9 cellular contexts compared by ENCODE assay signal in the genomic region with DNA sequence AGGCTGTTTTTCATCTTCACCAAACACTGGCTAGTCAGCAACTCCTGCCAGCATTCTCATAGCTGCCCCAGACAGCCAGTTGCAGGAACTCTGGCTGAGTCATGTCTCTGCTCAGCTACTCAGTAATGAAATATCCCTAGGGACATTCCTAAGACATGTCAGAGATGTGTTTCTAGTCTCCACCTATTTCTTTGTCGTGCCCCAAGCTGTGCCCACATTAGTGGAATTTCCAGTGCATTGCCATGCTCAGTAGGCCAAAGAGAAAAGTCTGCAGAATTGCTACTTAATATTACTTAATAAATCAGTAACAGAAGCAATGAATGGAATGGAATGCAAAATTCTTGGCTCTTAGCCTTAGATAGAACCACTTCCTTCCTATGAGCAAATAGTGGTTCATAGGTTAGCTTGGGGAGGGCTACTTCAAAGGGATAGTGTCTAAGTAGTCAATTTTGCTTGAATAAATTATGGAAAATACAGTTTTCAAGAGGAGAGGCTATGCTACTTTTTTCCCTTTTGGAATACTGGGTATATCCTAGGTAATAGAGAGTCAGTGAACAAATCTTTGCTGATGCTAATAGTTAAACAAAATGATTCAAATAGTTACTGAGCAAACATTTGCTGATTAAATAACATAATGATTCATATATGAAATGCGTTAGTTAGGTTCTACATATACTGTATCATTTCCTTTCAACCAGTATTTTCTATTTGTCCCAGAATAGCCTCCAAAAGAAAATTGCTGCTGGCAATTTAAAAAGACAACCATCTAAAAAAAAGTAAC. TPM values are rescaled to one million over a fixed set of nuclear protein-coding genes. Genes with fewer than 3 reads are reported as not detected.
DNase-seq lines count a peak whose midpoint lies in the region; ATAC-seq and TF ChIP-seq lines count a peak whose summit lies in the region.
"Had no signal": no experiment of that assay in that cellular context is flagged by ENCODE, and none has a peak within 500 bp of the region (broad histone marks: within the 10 kb centered on the region; RNA-seq: fewer than 3 reads in every experiment).

No MANE protein-coding gene starts in this region.

- peak; percentile 87 for DNase-seq in HFF-Myc (ENCODE audit: extremely low read depth, low read depth)
- peak in 3 of 4 donors; percentile 15 to 55 (median 37) for DNase-seq in body of pancreas
- peak; percentile 94 for DNase-seq in islet precursor cell
- peak; percentile 11 to 39 for DNase-seq in thyroid gland
- DNase-seq in NCI-H2029 treated with DMSO at 0.1 percent for 48 hours (lab: John Stamatoyannopoulos, UW): no peak

- H3K36me3 ChIP-seq in body of pancreas (replicated peaks in 1 of 2; ENCODE audit: insufficient read depth in 1 of 2, low read depth in 2 of 2): no peaks in the 10 kb centered on the region
- H3K36me3 ChIP-seq in thyroid gland: no peaks in the 10 kb centered on the region

- H3K9me3 ChIP-seq in body of pancreas (no peaks in the 10 kb centered on the region), thyroid gland (no peaks in the 10 kb centered on the region)

- no peaks in the 10 kb centered on the region for H3K27me3 ChIP-seq in body of pancreas
- H3K27me3 ChIP-seq in thyroid gland: no peaks in the 10 kb centered on the region

- TF ChIP-seq CTCF in HFF-Myc (IDR thresholded peaks at IDR 0.05; ENCODE audit: low read depth, low read length, missing control alignments) (no peak), body of pancreas (IDR thresholded peaks at IDR 0.05) (no peak), thyroid gland (IDR thresholded peaks at IDR 0.05) (no peak)

- no peak overlapping the region for H3K4me3 ChIP-seq in HFF-Myc (replicated peaks; ENCODE audit: low read depth, low read length)
- H3K4me3 ChIP-seq in body of pancreas: no peak overlapping the region
- H3K4me3 ChIP-seq in thyroid gland (replicated peaks in 1 of 3): no peak overlapping the region

- intact Hi-C loops in body of pancreas (cut with DNase I) (no loop called here), thyroid gland (cut with DNase I) (no loop called here)

- WGBS in body of pancreas, 2 donors: 49 to 77% methylated on average over 2 of the region's 2 CpGs
- WGBS in thyroid gland, 2 donors: 45 to 49% methylated on average over 2 of the region's 2 CpGs

- TF ChIP-seq POLR2A in body of pancreas (IDR thresholded peaks at IDR 0.05) (no peak), thyroid gland (IDR thresholded peaks at IDR 0.05) (no peak)

- ATAC-seq in body of pancreas: peak; percentile 71
- no peak for ATAC-seq in GM18868 (IDR thresholded peaks at IDR 0.05; ENCODE audit: unreplicated experiment)
- no peak for ATAC-seq in HG03469 (IDR thresholded peaks at IDR 0.05; ENCODE audit: unreplicated experiment)
- no peak for ATAC-seq in HG03342 (IDR thresholded peaks at IDR 0.05; ENCODE audit: unreplicated experiment)
- ATAC-seq: activated naive CD4-positive, alpha-beta T cell treated with anti-CD3 and anti-CD28 coated beads, Interleukin-2, amount 50 U/mL, for 72 hours had no signal

- H3K4me1 ChIP-seq in body of pancreas (no peaks in the 10 kb centered on the region), thyroid gland (peaks cover 0 to 2% of the 10 kb centered on the region in 2 donors)

- H3K27ac ChIP-seq in body of pancreas (peak overlapping the region in 2 of 4 donors; percentile 4 to 19), thyroid gland (no peak overlapping the region)

RNA-seq across cellular contexts. Expression of gene SEMA3C, which starts 23.6 kb away (rescaled TPM):
- total RNA-seq in body of pancreas (1 to 10 TPM; 3.0 to 3.4 TPM), thyroid gland (10 to 100 TPM in 1 of 4 donors, 1 to 10 TPM in 3; 4.0 to 24.0 (median 7.1) TPM)
- total RNA-seq: activated naive CD4-positive, alpha-beta T cell treated with anti-CD3 and anti-CD28 coated beads, Interleukin-2, amount 50 U/mL, for 72 hours had no signal
